Comparison of ENCODE assay signal across 11 cellular contexts in genomic region chr3:90099493-90099892, GRCh38.
"Had no signal": no experiment of that assay in that cellular context is flagged by ENCODE, and none has a peak within 500 bp of the region (broad histone marks: within the 10 kb centered on the region; RNA-seq: fewer than 3 reads in every experiment).

No MANE protein-coding gene starts in this region.

- ATAC-seq: GM23338, HCT116 had no signal

- DNase-seq: GM23248, GOT3, H7, H9, HCEC 1CT, HFFc6 had no signal

- H3K4me1 ChIP-seq: HAP-1 had no signal

- H3K9ac ChIP-seq: GM23248 had no signal

- H3K4me3 ChIP-seq: GM23248, GM23338, HAP-1 had no signal

- H3K9me3 ChIP-seq: HAP-1 had no signal

- H3K36me3 ChIP-seq: HAP-1 had no signal

- H2AFZ ChIP-seq: GM23248, GM23338 had no signal

- H3K4me2 ChIP-seq: GM23338 had no signal

- FAIRE-seq: H1, H54 had no signal

- H3K27ac ChIP-seq: GM23248 had no signal
